In genomic region chr6:52285174-52286068, GRCh38 we compare ENCODE assay signal across 9 cellular contexts. TPM values are rescaled to one million over a fixed set of nuclear protein-coding genes. Genes with fewer than 3 reads are reported as not detected.
A peak's percentile ranks its signal among the peaks of the same experiment; 100 is the strongest.
DNase-seq lines count a peak whose midpoint lies in the region; ATAC-seq and TF ChIP-seq lines count a peak whose summit lies in the region.
"Had no signal": no experiment of that assay in that cellular context is flagged by ENCODE, and none has a peak within 500 bp of the region (broad histone marks: within the 10 kb centered on the region; RNA-seq: fewer than 3 reads in every experiment).

No MANE protein-coding gene starts in this region.

- TF ChIP-seq CTCF in GM23338 (conservative IDR thresholded peaks at IDR 0.05; ENCODE audit: low read depth in 2 of 2) (peak in 1 of 2 experiments; percentile 41; a peak in 3 of 4 replicates), RWPE1 (conservative IDR thresholded peaks at IDR 0.05; ENCODE audit: low read depth) (peak; percentile 15; the same call in 1 of the 2 replicates), fibroblast of pulmonary artery (IDR thresholded peaks at IDR 0.05; ENCODE audit: low read length, missing control alignments) (peak; percentile 25), sigmoid colon (IDR thresholded peaks at IDR 0.05) (peak in 1 of 4 experiments; percentile 9)

- no peak overlapping the region for H3K4me3 Mint-ChIP-seq in GM23338

- peaks cover 35% of the 10 kb centered on the region for H3K36me3 Mint-ChIP-seq in GM23338 (ENCODE audit: low read depth)

- H3K27ac Mint-ChIP-seq in GM23338: no peak overlapping the region

- peak overlapping the region; percentile 53 for H3K4me3 ChIP-seq in GM23338
- H3K4me3 ChIP-seq in fibroblast of pulmonary artery (replicated peaks; ENCODE audit: low read depth, low read length): peak overlapping the region; percentile 74
- peak overlapping the region; percentile 62 to 88 (median 69) for H3K4me3 ChIP-seq in sigmoid colon

- H3K79me2 ChIP-seq in GM23338 (replicated peaks; ENCODE audit: insufficient read depth): peaks cover 39% of the 10 kb centered on the region

- no peaks in the 10 kb centered on the region for H3K9me3 Mint-ChIP-seq in GM23338

- POLR2A ChIA-PET in RWPE1 (lab: Yijun Ruan, JAX; ENCODE audit: low non-redundant PET): interaction anchor here (0.7 to 0.8 kb wide), 2 partner anchors 67 to 77 kb away, joined by 3 to 4 read pairs; partner anchors contain the start of gene PAQR8

- CTCF ChIA-PET in RWPE1 (lab: Yijun Ruan, JAX): interaction anchor here (0.7 to 1.2 kb wide), 4 partner anchors 14 to 122 kb away, joined by 3 to 8 read pairs (median 4); no protein-coding TSS in a partner anchor

- H3K4me1 ChIP-seq in GM23338 (ENCODE audit: insufficient read depth) (peaks cover 20% of the 10 kb centered on the region; the same call in 1 of the 2 replicates), sigmoid colon (peaks cover 0 to 17% (median 12%) of the 10 kb centered on the region in 4 donors)

- H3K36me3 ChIP-seq in GM23338 (ENCODE audit: insufficient read depth) (peaks cover 25% of the 10 kb centered on the region), sigmoid colon (peaks cover 11 to 22% (median 14%) of the 10 kb centered on the region in 4 donors)

- no peaks in the 10 kb centered on the region for H3K9me2 ChIP-seq in GM23338 (ENCODE audit: insufficient read depth)

- no peaks in the 10 kb centered on the region for H3F3A ChIP-seq in GM23338 (replicated peaks; ENCODE audit: low read depth)

- intact Hi-C loops in sigmoid colon (cut with DNase I): loop anchor here (1.0 to 10.0 kb wide), 4 partner anchors 77 to 379 kb away; partner anchors contain the start of genes PAQR8 and TRAM2

- H2AFZ ChIP-seq in GM23338: 0 out of 2 replicates have a peak overlapping the region, but pooled peaks have one; percentile 11

- peak overlapping the region; percentile 75 for H3K4me2 ChIP-seq in GM23338

- no peak for TF ChIP-seq POLR2A in sigmoid colon (IDR thresholded peaks at IDR 0.05)

- H3K27me3 ChIP-seq in GM23338 (ENCODE audit: insufficient read depth): no peaks in the 10 kb centered on the region
- no peaks in the 10 kb centered on the region for H3K27me3 ChIP-seq in sigmoid colon

- H3K27me3 Mint-ChIP-seq in GM23338 (ENCODE audit: insufficient read depth, low read depth, poor library complexity): peaks cover 6% of the 10 kb centered on the region

- DNase-seq in ACHN (peak; percentile 41), GM23338 (ENCODE audit: low spot score) (peak; percentile 28), RWPE1 (ENCODE audit: low spot score) (no peak), fibroblast of pulmonary artery (ENCODE audit: low read depth) (peak; percentile 17), sigmoid colon (no peak)

- H4K20me1 ChIP-seq in GM23338 (replicated peaks; ENCODE audit: insufficient read depth): peaks cover 15% of the 10 kb centered on the region

- ATAC-seq in GM23338: no peak
- no peak for ATAC-seq in GM21367 (IDR thresholded peaks at IDR 0.05; ENCODE audit: unreplicated experiment)
- ATAC-seq in GM21576 (IDR thresholded peaks at IDR 0.05; ENCODE audit: unreplicated experiment): no peak
- no peak for ATAC-seq in GM21737 (IDR thresholded peaks at IDR 0.05; ENCODE audit: unreplicated experiment)

- no peak for TF ChIP-seq EP300 in sigmoid colon (IDR thresholded peaks at IDR 0.05)

- WGBS in sigmoid colon, 2 donors: 11 to 16% methylated on average over 13 of the region's 13 CpGs

- in situ Hi-C loops in ACHN (cut with HindIII; ENCODE audit: low pct_ligation_motif_present, low pct_unique_long_range_greater_than_20kb, low sequenced_read_pairs): loop anchor here (25.0 kb wide), 1 partner anchor 102 kb away; no protein-coding TSS in a partner anchor

- H3K27ac ChIP-seq in GM23338 (ENCODE audit: low read depth): 0 out of 2 replicates have a peak overlapping the region, but pooled peaks have one; percentile 2
- peak overlapping the region; percentile 86 for H3K27ac ChIP-seq in RWPE1
- peak overlapping the region; percentile 56 to 76 (median 64) for H3K27ac ChIP-seq in sigmoid colon

- H3K9me3 ChIP-seq in sigmoid colon: no peaks in the 10 kb centered on the region

- peaks cover 20% of the 10 kb centered on the region for H3K4me1 Mint-ChIP-seq in GM23338

TF ChIP-seq in GM23338, 12 proteins besides CTCF, POLR2A, EP300 and RAD21 (continues in another document):
- TF ChIP-seq, protein P1, sequence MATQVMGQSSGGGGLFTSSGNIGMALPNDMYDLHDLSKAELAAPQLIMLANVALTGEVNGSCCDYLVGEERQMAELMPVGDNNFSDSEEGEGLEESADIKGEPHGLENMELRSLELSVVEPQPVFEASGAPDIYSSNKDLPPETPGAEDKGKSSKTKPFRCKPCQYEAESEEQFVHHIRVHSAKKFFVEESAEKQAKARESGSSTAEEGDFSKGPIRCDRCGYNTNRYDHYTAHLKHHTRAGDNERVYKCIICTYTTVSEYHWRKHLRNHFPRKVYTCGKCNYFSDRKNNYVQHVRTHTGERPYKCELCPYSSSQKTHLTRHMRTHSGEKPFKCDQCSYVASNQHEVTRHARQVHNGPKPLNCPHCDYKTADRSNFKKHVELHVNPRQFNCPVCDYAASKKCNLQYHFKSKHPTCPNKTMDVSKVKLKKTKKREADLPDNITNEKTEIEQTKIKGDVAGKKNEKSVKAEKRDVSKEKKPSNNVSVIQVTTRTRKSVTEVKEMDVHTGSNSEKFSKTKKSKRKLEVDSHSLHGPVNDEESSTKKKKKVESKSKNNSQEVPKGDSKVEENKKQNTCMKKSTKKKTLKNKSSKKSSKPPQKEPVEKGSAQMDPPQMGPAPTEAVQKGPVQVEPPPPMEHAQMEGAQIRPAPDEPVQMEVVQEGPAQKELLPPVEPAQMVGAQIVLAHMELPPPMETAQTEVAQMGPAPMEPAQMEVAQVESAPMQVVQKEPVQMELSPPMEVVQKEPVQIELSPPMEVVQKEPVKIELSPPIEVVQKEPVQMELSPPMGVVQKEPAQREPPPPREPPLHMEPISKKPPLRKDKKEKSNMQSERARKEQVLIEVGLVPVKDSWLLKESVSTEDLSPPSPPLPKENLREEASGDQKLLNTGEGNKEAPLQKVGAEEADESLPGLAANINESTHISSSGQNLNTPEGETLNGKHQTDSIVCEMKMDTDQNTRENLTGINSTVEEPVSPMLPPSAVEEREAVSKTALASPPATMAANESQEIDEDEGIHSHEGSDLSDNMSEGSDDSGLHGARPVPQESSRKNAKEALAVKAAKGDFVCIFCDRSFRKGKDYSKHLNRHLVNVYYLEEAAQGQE (IDR thresholded peaks at IDR 0.05; ENCODE audit: unreplicated experiment): no peak
- TF ChIP-seq EZH2phosphoT487 (IDR thresholded peaks at IDR 0.05; ENCODE audit: unreplicated experiment): no peak
- TF ChIP-seq JUNB (IDR thresholded peaks at IDR 0.05; ENCODE audit: unreplicated experiment): no peak
- no peak for TF ChIP-seq ETS1 (IDR thresholded peaks at IDR 0.05)
- no peak for TF ChIP-seq STAT1 (IDR thresholded peaks at IDR 0.05; ENCODE audit: unreplicated experiment)
- no peak for TF ChIP-seq NANOG (IDR thresholded peaks at IDR 0.05; ENCODE audit: borderline replicate concordance)

RNA-seq across cellular contexts. Expression of gene MCM3, which starts 0.9 kb away (rescaled TPM):
- 328 and 369 TPM in 2 replicates for total RNA-seq in GM23338 (2014; rRNA removed; shearing (Covaris generic))
- polyA plus RNA-seq in GM23338 (2016; fragmentation: Nextera tagmentation; extraction: Ambion mirVana): 147 and 157 TPM in 2 replicates
- 10 to 100 TPM; 31.0 to 36.8 (median 32.8) TPM for total RNA-seq in sigmoid colon
- polyA plus RNA-seq in sigmoid colon: 10 to 100 TPM; 13.2 to 54.7 (median 16.6) TPM

RNA-seq across cellular contexts. Expression of gene IL17F, which starts 41.1 kb away (rescaled TPM):
- total RNA-seq in GM23338 (2014; rRNA removed; shearing (Covaris generic)): not detected in 2 replicates
- polyA plus RNA-seq in GM23338 (2016; fragmentation: Nextera tagmentation; extraction: Ambion mirVana) (0.35 TPM in 1 of 2 replicates, not detected in the other), sigmoid colon (under 1 TPM in 1 of 3 donors, not detected in 2; 0.12 TPM)
- total RNA-seq in sigmoid colon: not detected
- total RNA-seq: frontal cortex had no signal

Comparison
In these comparisons a context has a peak if more than half of its experiments do, and no peak if none do; other contexts are left out.
1. DNase-seq: peak in ACHN (single experiment), GM23338 (single experiment) and fibroblast of pulmonary artery (single experiment); none in RWPE1 (single experiment) and sigmoid colon (single experiment).
2. H3K27ac ChIP-seq: peak in every context shown above with its lines; median percentile 86 in RWPE1; 64 in sigmoid colon; 2 in GM23338.
3. Peak in every context shown above with its lines, with median percentiles within 50 percentile points of each other: H3K4me3 ChIP-seq.